In the genomic region with DNA sequence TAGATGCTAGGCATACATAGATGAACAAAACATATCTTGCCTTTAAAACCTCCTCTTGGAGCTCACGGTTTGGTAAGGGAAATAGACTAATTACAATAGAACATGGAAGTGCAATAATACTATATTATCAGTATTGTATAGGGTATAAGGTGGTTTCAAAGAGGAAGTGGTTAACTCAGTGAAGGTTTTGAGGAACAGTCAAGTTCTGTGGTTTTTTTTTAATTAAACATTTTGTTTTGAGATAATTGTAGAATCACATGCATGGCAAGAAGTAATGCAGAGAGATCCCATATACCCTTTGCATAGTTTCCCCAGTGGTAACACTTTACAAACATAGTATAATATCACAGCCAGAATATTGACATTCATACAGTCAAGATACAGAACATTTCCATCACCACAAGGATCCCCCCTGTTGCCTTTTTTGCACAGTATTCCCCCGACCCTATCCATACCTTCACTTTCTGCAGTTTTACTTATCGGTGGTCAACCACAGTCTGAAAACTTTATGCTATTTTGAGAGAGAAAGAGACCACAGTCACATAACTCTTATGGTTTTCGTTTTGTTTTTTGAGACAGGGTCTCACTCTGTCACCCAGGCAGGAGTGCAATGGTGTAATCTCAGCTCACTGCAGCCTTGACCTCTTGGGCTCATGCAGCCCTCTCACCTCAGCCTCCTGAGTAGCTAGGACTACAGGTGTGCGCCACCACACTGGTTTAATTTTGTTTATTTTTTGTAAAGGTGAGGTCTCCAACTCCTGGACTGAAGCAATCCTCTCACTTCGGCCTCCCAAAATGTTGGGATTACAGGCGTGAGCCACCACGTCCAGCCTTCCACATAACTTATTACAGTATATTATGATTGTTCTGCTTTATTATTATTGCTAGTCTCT, we compare ENCODE assay signal across 14 cellular contexts.
DNase-seq lines count a peak whose midpoint lies in the region; ATAC-seq and TF ChIP-seq lines count a peak whose summit lies in the region.
"Had no signal": no experiment of that assay in that cellular context is flagged by ENCODE, and none has a peak within 500 bp of the region (broad histone marks: within the 10 kb centered on the region; RNA-seq: fewer than 3 reads in every experiment).

No MANE protein-coding gene starts in this region.

- H3K27me3 ChIP-seq in brain microvascular endothelial cell (replicated peaks) = no peaks in the 10 kb centered on the region
- H3K27me3 ChIP-seq: thyroid gland had no signal

- no peak overlapping the region for H3K4me3 ChIP-seq in brain microvascular endothelial cell (ENCODE audit: low read depth, low read length)
- H3K4me3 ChIP-seq: thyroid gland had no signal

- TF ChIP-seq CTCF in natural killer cell (IDR thresholded peaks at IDR 0.05) (no peak), brain microvascular endothelial cell (IDR thresholded peaks at IDR 0.05; ENCODE audit: low read depth, low read length, missing control alignments) (no peak)

- intact Hi-C loops in natural killer cell (cut with micrococcal nuclease) = no loop called here

- no peaks in the 10 kb centered on the region for H3K36me3 Mint-ChIP-seq in natural killer cell
- no peaks in the 10 kb centered on the region for H3K36me3 Mint-ChIP-seq in natural killer cell treated with Interleukin-12 subunit alpha and Interleukin-12 subunit beta and Interleukin-15 and Interleukin-18, amount 100 ng/mL, for 72 hours

- no peak overlapping the region for H3K4me3 Mint-ChIP-seq in natural killer cell
- no peak overlapping the region for H3K4me3 Mint-ChIP-seq in natural killer cell treated with Interleukin-12 subunit alpha and Interleukin-12 subunit beta and Interleukin-15 and Interleukin-18, amount 100 ng/mL, for 72 hours
- H3K4me3 Mint-ChIP-seq: activated CD4-positive, alpha-beta memory T cell treated with anti-CD3 and anti-CD28 coated beads for 36 hours; endodermal cell had no signal

- no peak for DNase-seq in natural killer cell
- no peak for DNase-seq in natural killer cell treated with Interleukin-12 subunit alpha and Interleukin-12 subunit beta and Interleukin-15 and Interleukin-18, amount 100 ng/mL, for 72 hours (ENCODE audit: low spot score)
- peak; percentile 87 for DNase-seq in OCI-M1 (lab: John Stamatoyannopoulos, UW)
- no peak for DNase-seq in activated CD4-positive, CD25-positive, alpha-beta regulatory T cell treated with anti-CD3 and anti-CD28 coated beads, Interleukin-2, amount 50 U/mL, for 72 hours
- DNase-seq in brain microvascular endothelial cell = no peak
- DNase-seq in DMS53 (lab: John Stamatoyannopoulos, UW) = no peak
- DNase-seq: activated CD4-positive, alpha-beta memory T cell treated with anti-CD3 and anti-CD28 coated beads for 36 hours; endodermal cell; NCI-H1417 treated with DMSO at 0.1 percent for 48 hours; NCI-H446; T-helper 9 cell; thyroid gland had no signal

- no peak overlapping the region for H3K27ac Mint-ChIP-seq in natural killer cell
- H3K27ac Mint-ChIP-seq in natural killer cell treated with Interleukin-12 subunit alpha and Interleukin-12 subunit beta and Interleukin-15 and Interleukin-18, amount 100 ng/mL, for 72 hours = no peak overlapping the region
- H3K27ac Mint-ChIP-seq: activated CD4-positive, alpha-beta memory T cell treated with anti-CD3 and anti-CD28 coated beads for 36 hours; endodermal cell had no signal

- H3K36me3 ChIP-seq in brain microvascular endothelial cell (replicated peaks) = no peaks in the 10 kb centered on the region
- H3K36me3 ChIP-seq: thyroid gland had no signal

- peak in 2 of 3 donors; percentile 5 to 36 for ATAC-seq in natural killer cell
- ATAC-seq in natural killer cell treated with Interleukin-12 subunit alpha and Interleukin-12 subunit beta and Interleukin-15 and Interleukin-18, amount 100 ng/mL, for 72 hours = no peak
- peak; percentile 37 for ATAC-seq in HG03520 (IDR thresholded peaks at IDR 0.05; ENCODE audit: unreplicated experiment)
- ATAC-seq in GM19397 (IDR thresholded peaks at IDR 0.05; ENCODE audit: unreplicated experiment) = no peak

- H3K27me3 Mint-ChIP-seq in natural killer cell (ENCODE audit: low read depth in 2 of 2) = no peaks in the 10 kb centered on the region
- no peaks in the 10 kb centered on the region for H3K27me3 Mint-ChIP-seq in natural killer cell treated with Interleukin-12 subunit alpha and Interleukin-12 subunit beta and Interleukin-15 and Interleukin-18, amount 100 ng/mL, for 72 hours
- H3K27me3 Mint-ChIP-seq: activated CD4-positive, alpha-beta memory T cell treated with anti-CD3 and anti-CD28 coated beads for 36 hours had no signal

- peaks cover 29 to 32% of the 10 kb centered on the region in 2 donors for H3K4me1 Mint-ChIP-seq in natural killer cell
- H3K4me1 Mint-ChIP-seq in natural killer cell treated with Interleukin-12 subunit alpha and Interleukin-12 subunit beta and Interleukin-15 and Interleukin-18, amount 100 ng/mL, for 72 hours (ENCODE audit: low read depth in 2 of 2) = peaks cover 19 to 31% of the 10 kb centered on the region in 2 donors

- in situ Hi-C loops in brain microvascular endothelial cell (cut with HindIII; ENCODE audit: low pct_ligation_motif_present, low sequenced_read_pairs) = loop anchor here (25.0 kb wide), 1 partner anchor 340 kb away; a partner anchor contains a TSS

- no peak overlapping the region for H3K27ac ChIP-seq in brain microvascular endothelial cell
- H3K27ac ChIP-seq: thyroid gland had no signal

- H3K9me3 Mint-ChIP-seq in natural killer cell = no peaks in the 10 kb centered on the region
- H3K9me3 Mint-ChIP-seq in natural killer cell treated with Interleukin-12 subunit alpha and Interleukin-12 subunit beta and Interleukin-15 and Interleukin-18, amount 100 ng/mL, for 72 hours = no peaks in the 10 kb centered on the region
- H3K9me3 Mint-ChIP-seq: endodermal cell had no signal

Comparison
In these comparisons a context has a peak if more than half of its experiments do, and no peak if none do; other contexts are left out.
1. ATAC-seq: peak in natural killer cell (2 of 3) and HG03520 (single experiment); none in natural killer cell treated with Interleukin-12 subunit alpha and Interleukin-12 subunit beta and Interleukin-15 and Interleukin-18, amount 100 ng/mL, for 72 hours (0 of 2) and GM19397 (single experiment).